ENCODE assay signal across 27 cellular contexts in the genomic region with DNA sequence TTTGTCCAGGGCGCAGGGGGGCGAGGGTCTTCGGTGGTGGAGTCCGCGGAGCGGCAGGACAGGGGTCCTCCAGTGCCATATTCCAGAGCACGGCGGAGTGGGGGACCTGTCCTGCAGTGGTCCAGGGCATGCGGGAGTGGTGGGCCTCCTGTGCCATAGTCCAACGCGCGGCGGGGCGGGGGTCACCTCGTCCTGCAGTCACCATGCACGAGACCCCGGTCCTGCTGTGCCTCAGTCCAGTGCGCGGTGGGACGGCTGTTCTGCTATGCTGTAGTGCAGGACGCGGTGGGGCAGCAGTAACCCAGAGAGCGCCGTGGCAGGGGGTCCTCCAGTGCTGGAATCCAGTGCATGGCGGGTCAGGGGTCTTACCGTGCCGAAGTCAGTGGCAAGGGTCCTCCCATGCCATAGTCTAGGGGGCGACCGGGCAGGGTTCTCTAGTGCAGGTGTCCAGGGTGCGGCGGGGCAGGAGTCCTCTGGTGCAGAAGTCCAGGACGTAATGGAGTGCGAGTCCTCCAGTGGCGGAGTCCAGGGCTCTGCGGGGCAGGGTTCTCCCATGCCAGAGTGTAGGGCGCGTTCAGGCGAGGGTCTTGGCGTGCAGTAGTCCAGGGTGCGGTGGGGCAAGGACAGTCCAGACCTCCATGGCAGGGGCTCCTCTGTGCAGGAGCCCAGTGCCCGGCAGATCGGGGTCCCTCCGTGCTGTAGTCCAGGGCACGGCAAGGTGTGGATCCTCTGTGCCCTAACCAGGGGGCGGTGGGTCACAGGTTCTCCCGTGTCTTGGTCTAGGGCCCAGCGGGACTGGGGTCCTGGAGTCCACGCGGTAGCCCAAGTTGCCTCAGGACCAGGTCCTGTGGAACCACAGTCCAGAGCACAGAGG.
"Had no signal": no experiment of that assay in that cellular context is flagged by ENCODE, and none has a peak within 500 bp of the region (broad histone marks: within the 10 kb centered on the region; RNA-seq: fewer than 3 reads in every experiment).

No MANE protein-coding gene starts in this region.

- H3K4me3 Mint-ChIP-seq: activated B cell treated with CpG ODN at 0.5 μM for 24 hours; activated CD4-positive, alpha-beta memory T cell treated with anti-CD3 and anti-CD28 coated beads, Interleukin-2, amount 10 ng/mL, durations not matched to agents 7 days and 5 days; activated naive CD4-positive, alpha-beta T cell treated with anti-CD3 and anti-CD28 coated beads, Interleukin-2, amount 10 ng/mL, durations not matched to agents 7 days and 5 days; activated naive CD8-positive, alpha-beta T cell treated with anti-CD3 and anti-CD28 coated beads, Interleukin-2, amount 10 ng/mL, durations not matched to agents 7 days and 5 days; activated T-cell treated with anti-CD3 and anti-CD28 coated beads, Interleukin-2, amount 50 U/mL, for 24 hours; activated T-cell treated with anti-CD3 and anti-CD28 coated beads, Interleukin-2, amount 50 U/mL, for 72 hours; brain; dendritic cell treated with granulocyte-macrophage colony-stimulating factor and Interleukin-4, amounts not matched to agents 40 ng/mL and 50 ng/mL, for 4 days; endodermal cell; T-helper 17 cell; T-helper 2 cell treated with Interferon-gamma antibody and Interleukin-4, amounts not matched to agents 5 μg/mL and 100 μg/mL, for 36 hours had no signal

- DNase-seq: activated B cell treated with CpG ODN at 0.5 μM for 24 hours; activated CD4-positive, alpha-beta memory T cell treated with anti-CD3 and anti-CD28 coated beads, Interleukin-2, amount 10 ng/mL, durations not matched to agents 7 days and 5 days; activated CD4-positive, alpha-beta T cell treated with anti-CD3 and anti-CD28 coated beads for 48 hours; activated CD8-positive, alpha-beta memory T cell treated with anti-CD3 and anti-CD28 coated beads, Interleukin-2, amount 50 U/mL, for 48 hours; activated gamma-delta T cell; activated naive CD4-positive, alpha-beta T cell; activated naive CD4-positive, alpha-beta T cell treated with anti-CD3 and anti-CD28 coated beads, Interleukin-2, amount 10 ng/mL, durations not matched to agents 7 days and 5 days; activated naive CD8-positive, alpha-beta T cell treated with anti-CD3 and anti-CD28 coated beads, Interleukin-2, amount 10 ng/mL, durations not matched to agents 7 days and 5 days; activated T-cell treated with anti-CD3 and anti-CD28 coated beads for 4 hours; activated T-cell treated with anti-CD3 and anti-CD28 coated beads, Interleukin-2, amount 50 U/mL, for 24 hours; activated T-cell treated with anti-CD3 and anti-CD28 coated beads, Interleukin-2, amount 50 U/mL, for 72 hours; central memory CD4-positive, alpha-beta T cell; cerebellar nuclear complex; dorsolateral prefrontal cortex; effector memory CD4-positive, alpha-beta T cell; endodermal cell; foreskin keratinocyte; gastrocnemius medialis; glutamatergic neuron; T-helper 1 cell; T-helper 17 cell; T1000; WERI-Rb-1 had no signal

- H3K9me3 Mint-ChIP-seq: activated B cell treated with CpG ODN at 0.5 μM for 24 hours; activated CD4-positive, alpha-beta memory T cell treated with anti-CD3 and anti-CD28 coated beads, Interleukin-2, amount 10 ng/mL, durations not matched to agents 7 days and 5 days; activated naive CD4-positive, alpha-beta T cell treated with anti-CD3 and anti-CD28 coated beads, Interleukin-2, amount 10 ng/mL, durations not matched to agents 7 days and 5 days; activated naive CD4-positive, alpha-beta T cell treated with anti-CD3 and anti-CD28 coated beads, Interleukin-2, amount 50 U/mL, for 72 hours; activated naive CD8-positive, alpha-beta T cell treated with anti-CD3 and anti-CD28 coated beads, Interleukin-2, amount 10 ng/mL, durations not matched to agents 7 days and 5 days; activated T-cell treated with anti-CD3 and anti-CD28 coated beads, Interleukin-2, amount 50 U/mL, for 24 hours; activated T-cell treated with anti-CD3 and anti-CD28 coated beads, Interleukin-2, amount 50 U/mL, for 72 hours; endodermal cell; T-helper 2 cell treated with Interferon-gamma antibody and Interleukin-4, amounts not matched to agents 5 μg/mL and 100 μg/mL, for 36 hours had no signal

- H3K36me3 Mint-ChIP-seq: activated naive CD4-positive, alpha-beta T cell treated with anti-CD3 and anti-CD28 coated beads, Interleukin-2, amount 10 ng/mL, durations not matched to agents 7 days and 5 days; activated naive CD4-positive, alpha-beta T cell treated with anti-CD3 and anti-CD28 coated beads, Interleukin-2, amount 50 U/mL, for 72 hours; activated naive CD8-positive, alpha-beta T cell treated with anti-CD3 and anti-CD28 coated beads, Interleukin-2, amount 10 ng/mL, durations not matched to agents 7 days and 5 days; brain had no signal

- H3K4me1 Mint-ChIP-seq: activated B cell treated with CpG ODN at 0.5 μM for 24 hours; activated CD4-positive, alpha-beta memory T cell treated with anti-CD3 and anti-CD28 coated beads, Interleukin-2, amount 10 ng/mL, durations not matched to agents 7 days and 5 days; activated naive CD4-positive, alpha-beta T cell treated with anti-CD3 and anti-CD28 coated beads, Interleukin-2, amount 10 ng/mL, durations not matched to agents 7 days and 5 days; activated naive CD8-positive, alpha-beta T cell treated with anti-CD3 and anti-CD28 coated beads, Interleukin-2, amount 10 ng/mL, durations not matched to agents 7 days and 5 days; endodermal cell; T-helper 17 cell had no signal

- H3K27ac Mint-ChIP-seq: activated B cell treated with CpG ODN at 0.5 μM for 24 hours; activated CD4-positive, alpha-beta memory T cell treated with anti-CD3 and anti-CD28 coated beads, Interleukin-2, amount 10 ng/mL, durations not matched to agents 7 days and 5 days; activated naive CD4-positive, alpha-beta T cell treated with anti-CD3 and anti-CD28 coated beads, Interleukin-2, amount 10 ng/mL, durations not matched to agents 7 days and 5 days; activated naive CD4-positive, alpha-beta T cell treated with anti-CD3 and anti-CD28 coated beads, Interleukin-2, amount 50 U/mL, for 72 hours; activated naive CD8-positive, alpha-beta T cell treated with anti-CD3 and anti-CD28 coated beads, Interleukin-2, amount 10 ng/mL, durations not matched to agents 7 days and 5 days; activated T-cell treated with anti-CD3 and anti-CD28 coated beads, Interleukin-2, amount 50 U/mL, for 24 hours; activated T-cell treated with anti-CD3 and anti-CD28 coated beads, Interleukin-2, amount 50 U/mL, for 72 hours; brain; dendritic cell treated with granulocyte-macrophage colony-stimulating factor and Interleukin-4, amounts not matched to agents 40 ng/mL and 50 ng/mL, for 4 days; endodermal cell; T-helper 17 cell; T-helper 2 cell treated with Interferon-gamma antibody and Interleukin-4, amounts not matched to agents 5 μg/mL and 100 μg/mL, for 36 hours had no signal
